25 cellular contexts compared by ENCODE assay signal in the genomic region with DNA sequence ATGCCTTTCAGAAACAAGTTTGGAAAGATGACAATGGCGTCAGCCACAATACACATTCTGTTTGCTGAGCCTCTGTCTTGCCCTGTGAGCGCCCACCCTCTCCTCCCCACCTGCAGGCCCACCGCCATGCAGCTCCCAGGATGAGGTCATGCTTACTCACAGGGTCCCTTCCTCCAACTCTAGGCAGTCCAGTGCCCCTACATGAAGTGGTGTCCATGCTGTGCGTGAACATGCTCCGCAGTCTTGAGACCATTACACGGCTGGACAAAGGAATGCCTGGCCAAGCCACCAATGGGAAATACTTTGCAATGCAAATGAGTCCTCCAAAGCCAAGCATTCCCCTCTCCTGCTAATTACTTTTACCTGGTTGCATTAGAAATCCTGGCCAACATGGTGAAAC.
"Had no signal": no experiment of that assay in that cellular context is flagged by ENCODE, and none has a peak within 500 bp of the region (broad histone marks: within the 10 kb centered on the region; RNA-seq: fewer than 3 reads in every experiment).

No MANE protein-coding gene starts in this region.

- H3K4me1 ChIP-seq: uterus had no signal

- ATAC-seq: activated CD4-positive, CD25-positive, alpha-beta regulatory T cell treated with anti-CD3 and anti-CD28 coated beads, Interleukin-2, amount 50 U/mL, for 24 hours; activated CD8-positive, alpha-beta T cell treated with anti-CD3 and anti-CD28 coated beads, Interleukin-2, amount 10 ng/mL, durations not matched to agents 7 days and 5 days; activated naive CD8-positive, alpha-beta T cell treated with anti-CD3 and anti-CD28 coated beads, Interleukin-2, amount 50 U/mL, for 24 hours; heart right ventricle; left ventricle myocardium superior; stimulated activated naive B cell treated with anti-CD40 and anti-IgM and Interleukin-4, amounts not matched to agents 10 μg/mL and 1 μg/mL and 100 μg/mL, for 72 hours had no signal

- H3K4me1 Mint-ChIP-seq: activated CD4-positive, alpha-beta T cell treated with anti-CD3 and anti-CD28 coated beads, Interleukin-2, amount 10 ng/mL, durations not matched to agents 7 days and 5 days; nephron progenitor cell; stimulated activated naive B cell treated with anti-CD40 and anti-IgM and Interleukin-4, amounts not matched to agents 10 μg/mL and 1 μg/mL and 100 μg/mL, for 72 hours had no signal

- H3K4me3 Mint-ChIP-seq: activated CD4-positive, alpha-beta T cell treated with anti-CD3 and anti-CD28 coated beads, Interleukin-2, amount 10 ng/mL, durations not matched to agents 7 days and 5 days; activated CD8-positive, alpha-beta T cell treated with anti-CD3 and anti-CD28 coated beads, Interleukin-2, amount 10 ng/mL, durations not matched to agents 7 days and 5 days; activated naive CD8-positive, alpha-beta T cell treated with anti-CD3 and anti-CD28 coated beads, Interleukin-2, amount 50 U/mL, for 24 hours; activated T-helper 1 cell treated with anti-CD3 and anti-CD28 coated beads, Interleukin-12 subunit alpha, Interleukin-12 subunit beta, Interleukin-2, Interleukin-4 antibody, amounts not matched to agents 30 ng/mL and 10 ng/mL and 1 ng/mL, durations not matched to agents 14 hours and 24 hours and 36 hours; brain; immature natural killer cell; nephron progenitor cell; stimulated activated naive B cell treated with anti-CD40 and anti-IgM and Interleukin-4, amounts not matched to agents 10 μg/mL and 1 μg/mL and 100 μg/mL, for 72 hours had no signal

- H3K27me3 Mint-ChIP-seq: activated CD4-positive, alpha-beta T cell treated with anti-CD3 and anti-CD28 coated beads, Interleukin-2, amount 10 ng/mL, durations not matched to agents 7 days and 5 days; activated naive CD8-positive, alpha-beta T cell treated with anti-CD3 and anti-CD28 coated beads, Interleukin-2, amount 50 U/mL, for 24 hours; brain; stimulated activated naive B cell treated with anti-CD40 and anti-IgM and Interleukin-4, amounts not matched to agents 10 μg/mL and 1 μg/mL and 100 μg/mL, for 72 hours had no signal

- H3K36me3 ChIP-seq: heart right ventricle, transverse colon, uterus had no signal

- DNase-seq: activated CD4-positive, alpha-beta T cell treated with anti-CD3 and anti-CD28 coated beads, Interleukin-2, amount 10 ng/mL, durations not matched to agents 7 days and 5 days; activated CD8-positive, alpha-beta T cell treated with anti-CD3 and anti-CD28 coated beads, Interleukin-2, amount 10 ng/mL, durations not matched to agents 7 days and 5 days; activated gamma-delta T cell; activated naive CD4-positive, alpha-beta T cell treated with anti-CD3 and anti-CD28 coated beads, Interleukin-2, amount 50 U/mL, for 16 hours; activated naive CD8-positive, alpha-beta T cell treated with anti-CD3 and anti-CD28 coated beads, Interleukin-2, amount 50 U/mL, for 24 hours; erythroblast; foreskin fibroblast; heart right ventricle; immature natural killer cell; kidney glomerular epithelial cell; left ventricle myocardium superior; mammary epithelial cell; nephron progenitor cell; occipital lobe; posterior cingulate gyrus; retina; stimulated activated CD4-positive, alpha-beta T cell treated with anti-CD3 and anti-CD28 coated beads, Interleukin-2, amount 100 ng/mL, for 48 hours; stimulated activated CD8-positive, alpha-beta memory T cell treated with anti-CD3 and anti-CD28 coated beads, Interleukin-4, amount 100 ng/mL, for 48 hours; stimulated activated naive B cell treated with anti-CD40 and anti-IgM and Interleukin-4, amounts not matched to agents 10 μg/mL and 1 μg/mL and 100 μg/mL, for 72 hours; transverse colon; uterus had no signal

- H3K9me3 Mint-ChIP-seq: activated CD4-positive, alpha-beta T cell treated with anti-CD3 and anti-CD28 coated beads, Interleukin-2, amount 10 ng/mL, durations not matched to agents 7 days and 5 days; activated naive CD8-positive, alpha-beta T cell treated with anti-CD3 and anti-CD28 coated beads, Interleukin-2, amount 50 U/mL, for 24 hours; activated T-helper 1 cell treated with anti-CD3 and anti-CD28 coated beads, Interleukin-12 subunit alpha, Interleukin-12 subunit beta, Interleukin-2, Interleukin-4 antibody, amounts not matched to agents 30 ng/mL and 10 ng/mL and 1 ng/mL, durations not matched to agents 14 hours and 24 hours and 36 hours; immature natural killer cell; nephron progenitor cell; stimulated activated naive B cell treated with anti-CD40 and anti-IgM and Interleukin-4, amounts not matched to agents 10 μg/mL and 1 μg/mL and 100 μg/mL, for 72 hours had no signal

- H3K27ac Mint-ChIP-seq: activated CD4-positive, alpha-beta T cell treated with anti-CD3 and anti-CD28 coated beads, Interleukin-2, amount 10 ng/mL, durations not matched to agents 7 days and 5 days; activated CD8-positive, alpha-beta T cell treated with anti-CD3 and anti-CD28 coated beads, Interleukin-2, amount 10 ng/mL, durations not matched to agents 7 days and 5 days; activated naive CD8-positive, alpha-beta T cell treated with anti-CD3 and anti-CD28 coated beads, Interleukin-2, amount 50 U/mL, for 24 hours; activated T-helper 1 cell treated with anti-CD3 and anti-CD28 coated beads, Interleukin-12 subunit alpha, Interleukin-12 subunit beta, Interleukin-2, Interleukin-4 antibody, amounts not matched to agents 30 ng/mL and 10 ng/mL and 1 ng/mL, durations not matched to agents 14 hours and 24 hours and 36 hours; immature natural killer cell; nephron progenitor cell; stimulated activated naive B cell treated with anti-CD40 and anti-IgM and Interleukin-4, amounts not matched to agents 10 μg/mL and 1 μg/mL and 100 μg/mL, for 72 hours had no signal

- H3K27ac ChIP-seq: uterus had no signal

- FAIRE-seq: endometrium had no signal

- H3K9me3 ChIP-seq: heart right ventricle, transverse colon, uterus had no signal

- H3K27me3 ChIP-seq: heart right ventricle, transverse colon, uterus had no signal

- H3K36me3 Mint-ChIP-seq: brain, immature natural killer cell had no signal

- H3K4me3 ChIP-seq: heart right ventricle, transverse colon, uterus had no signal
